In genomic region chr16:19691161-19691850, GRCh38 we compare ENCODE assay signal across 12 cellular contexts. TPM values are rescaled to one million over a fixed set of nuclear protein-coding genes. Genes with fewer than 3 reads are reported as not detected.
A peak's percentile ranks its signal among the peaks of the same experiment; 100 is the strongest.
DNase-seq lines count a peak whose midpoint lies in the region; ATAC-seq and TF ChIP-seq lines count a peak whose summit lies in the region.
"Had no signal": no experiment of that assay in that cellular context is flagged by ENCODE, and none has a peak within 500 bp of the region (broad histone marks: within the 10 kb centered on the region; RNA-seq: fewer than 3 reads in every experiment).

No MANE protein-coding gene starts in this region.

- no peaks in the 10 kb centered on the region for H3K79me2 ChIP-seq in osteoblast (ENCODE audit: insufficient read depth, low read length)

- H4K20me1 ChIP-seq in osteoblast (ENCODE audit: insufficient read depth, low read length), result no peaks in the 10 kb centered on the region

- H3K4me2 ChIP-seq in osteoblast (ENCODE audit: insufficient read depth, low read length), result no peak overlapping the region

- H2AFZ ChIP-seq in osteoblast (ENCODE audit: low read length), result no peak overlapping the region

- peak; percentile 9 for ATAC-seq in Right ventricle myocardium inferior

- no peaks in the 10 kb centered on the region for H3K9me3 ChIP-seq in osteoblast (ENCODE audit: low read depth, low read length)
- H3K9me3 ChIP-seq: thoracic aorta had no signal

- H3K4me1 ChIP-seq in osteoblast (ENCODE audit: insufficient read depth, low read length), result peaks cover 4% of the 10 kb centered on the region

- intact Hi-C loops in Right ventricle myocardium inferior (cut with DNase I) (no loop called here), cardiac septum (cut with DNase I) (loop anchor here (10.0 kb wide), 1 partner anchor 87 kb away; no protein-coding TSS in a partner anchor)

- H3K27ac ChIP-seq in osteoblast (ENCODE audit: low read depth, low read length), result no peak overlapping the region

- H3K4me3 ChIP-seq in choroid plexus epithelial cell (ENCODE audit: low read depth, low read length), result no peak overlapping the region
- no peak overlapping the region for H3K4me3 ChIP-seq in osteoblast (ENCODE audit: insufficient read depth, low read length)
- H3K4me3 ChIP-seq: thoracic aorta had no signal

- TF ChIP-seq CTCF in choroid plexus epithelial cell (conservative IDR thresholded peaks at IDR 0.05; ENCODE audit: low read depth, low read length) (no peak), osteoblast (IDR thresholded peaks at IDR 0.05; ENCODE audit: extremely low read depth, low read depth, low read length) (no peak)

- DNase-seq in Right ventricle myocardium inferior (ENCODE audit: missing footprints) (peak; percentile 79), cardiac septum (ENCODE audit: low spot score) (no peak), choroid plexus epithelial cell (ENCODE audit: low read depth) (peak; percentile 66), medulla oblongata (ENCODE audit: extremely low spot score) (peak; percentile 70), NCI-H1436 (lab: John Stamatoyannopoulos, UW) (no peak), osteoblast (ENCODE audit: insufficient read length, low spot score, missing footprints) (no peak), T1000 (lab: John Stamatoyannopoulos, UW) (no peak)
- no peak for DNase-seq in activated CD8-positive, alpha-beta memory T cell treated with anti-CD3 and anti-CD28 coated beads, Interleukin-2, amount 50 U/mL, for 48 hours
- DNase-seq: NCI-H1694 treated with DMSO at 0.1 percent for 48 hours; OCI-M1; stimulated activated CD4-positive, alpha-beta T cell treated with anti-CD3 and anti-CD28 coated beads, Interleukin-4, amount 100 ng/mL, for 24 hours had no signal

- peaks cover 18% of the 10 kb centered on the region for H3K36me3 ChIP-seq in osteoblast (ENCODE audit: insufficient read depth, low read length)

- H3K27me3 ChIP-seq in osteoblast (ENCODE audit: insufficient read depth, low read length), result no peaks in the 10 kb centered on the region

RNA-seq across cellular contexts. Expression of gene KNOP1, which starts 26.7 kb away (rescaled TPM):
- total RNA-seq in Right ventricle myocardium inferior, result 8.4 TPM
- total RNA-seq in cardiac septum, result 6.8 TPM
- total RNA-seq in osteoblast, result 10.1 and 15.3 TPM in 2 replicates

RNA-seq across cellular contexts. Expression of gene IQCK, which starts 26.8 kb away (rescaled TPM):
- total RNA-seq in Right ventricle myocardium inferior, result 5.2 TPM
- total RNA-seq in cardiac septum, result 7.3 TPM
- 8.7 and 9.4 TPM in 2 replicates for total RNA-seq in osteoblast

Comparison
In these comparisons a context has a peak if more than half of its experiments do, and no peak if none do; other contexts are left out.
1. DNase-seq: peak in Right ventricle myocardium inferior (single experiment), choroid plexus epithelial cell (single experiment) and medulla oblongata (single experiment); none in cardiac septum (single experiment), NCI-H1436 (single experiment), activated CD8-positive, alpha-beta memory T cell treated with anti-CD3 and anti-CD28 coated beads, Interleukin-2, amount 50 U/mL, for 48 hours (single experiment), osteoblast (single experiment) and T1000 (single experiment).